ENCODE assay signal across 1 cellular context in the genomic region with DNA sequence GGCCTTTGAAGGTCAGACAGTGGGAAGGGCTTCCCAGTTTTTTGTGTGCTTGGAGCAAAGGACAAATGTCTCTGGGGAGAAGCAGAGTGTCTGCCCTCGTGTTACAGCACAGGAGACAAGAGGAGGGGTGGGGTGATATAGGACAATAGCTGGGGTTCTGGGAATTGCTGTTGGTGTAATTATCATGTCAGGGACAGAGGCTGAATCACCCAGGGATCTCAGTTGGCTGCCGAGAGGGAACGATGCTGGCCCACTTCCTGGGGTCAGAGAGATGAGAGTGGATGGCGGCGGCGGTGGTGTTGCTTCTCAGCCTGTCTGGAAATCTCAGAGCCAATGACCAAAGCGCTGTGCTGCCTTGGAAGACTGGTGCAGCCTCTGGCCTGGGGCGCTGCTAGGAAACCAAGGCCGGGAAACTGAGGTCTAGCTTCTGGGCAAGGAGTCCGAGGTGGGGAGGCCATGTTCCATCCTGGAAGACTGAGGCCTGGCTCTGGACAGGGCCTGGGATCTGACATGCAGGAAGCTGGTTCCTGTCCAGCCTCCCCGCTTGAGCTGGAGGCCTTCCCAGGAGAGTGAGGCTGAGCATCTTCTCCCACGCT.
TF ChIP-seq lines count a peak whose summit lies in the region.

No MANE protein-coding gene starts in this region.

TF ChIP-seq in GM12878, 131 proteins besides CTCF, POLR2A, EP300 and RAD21:
- TF ChIP-seq CEBPZ (IDR thresholded peaks at IDR 0.05; ENCODE audit: low read depth, low read length) (no peak), MXI1 (IDR thresholded peaks at IDR 0.05; ENCODE audit: low read depth, low read length) (no peak), SP1 (IDR thresholded peaks at IDR 0.05; ENCODE audit: low read depth, low read length) (no peak), BCL11A (IDR thresholded peaks at IDR 0.05; ENCODE audit: low read depth, low read length) (no peak), SMC3 (IDR thresholded peaks at IDR 0.05; ENCODE audit: borderline replicate concordance, low read length) (no peak), LARP7 (IDR thresholded peaks at IDR 0.05) (no peak), SMAD5 (IDR thresholded peaks at IDR 0.05; ENCODE audit: low read depth) (no peak), CBX3 (IDR thresholded peaks at IDR 0.05; ENCODE audit: borderline replicate concordance, low read depth) (no peak), CEBPB (IDR thresholded peaks at IDR 0.05; ENCODE audit: borderline replicate concordance in 1 of 2, low read depth in 2 of 2, low read length in 2 of 2) (no peak), BACH1 (IDR thresholded peaks at IDR 0.05; ENCODE audit: borderline replicate concordance) (no peak), BMI1 (IDR thresholded peaks at IDR 0.05; ENCODE audit: borderline replicate concordance) (no peak), BCLAF1 (IDR thresholded peaks at IDR 0.05) (no peak)
- TF ChIP-seq, protein P1, sequence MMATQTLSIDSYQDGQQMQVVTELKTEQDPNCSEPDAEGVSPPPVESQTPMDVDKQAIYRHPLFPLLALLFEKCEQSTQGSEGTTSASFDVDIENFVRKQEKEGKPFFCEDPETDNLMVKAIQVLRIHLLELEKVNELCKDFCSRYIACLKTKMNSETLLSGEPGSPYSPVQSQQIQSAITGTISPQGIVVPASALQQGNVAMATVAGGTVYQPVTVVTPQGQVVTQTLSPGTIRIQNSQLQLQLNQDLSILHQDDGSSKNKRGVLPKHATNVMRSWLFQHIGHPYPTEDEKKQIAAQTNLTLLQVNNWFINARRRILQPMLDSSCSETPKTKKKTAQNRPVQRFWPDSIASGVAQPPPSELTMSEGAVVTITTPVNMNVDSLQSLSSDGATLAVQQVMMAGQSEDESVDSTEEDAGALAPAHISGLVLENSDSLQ (IDR thresholded peaks at IDR 0.05) = no peak
TF ChIP-seq in GM12878: peak in this region for 0.
